21 cellular contexts compared by ENCODE assay signal in the genomic region with DNA sequence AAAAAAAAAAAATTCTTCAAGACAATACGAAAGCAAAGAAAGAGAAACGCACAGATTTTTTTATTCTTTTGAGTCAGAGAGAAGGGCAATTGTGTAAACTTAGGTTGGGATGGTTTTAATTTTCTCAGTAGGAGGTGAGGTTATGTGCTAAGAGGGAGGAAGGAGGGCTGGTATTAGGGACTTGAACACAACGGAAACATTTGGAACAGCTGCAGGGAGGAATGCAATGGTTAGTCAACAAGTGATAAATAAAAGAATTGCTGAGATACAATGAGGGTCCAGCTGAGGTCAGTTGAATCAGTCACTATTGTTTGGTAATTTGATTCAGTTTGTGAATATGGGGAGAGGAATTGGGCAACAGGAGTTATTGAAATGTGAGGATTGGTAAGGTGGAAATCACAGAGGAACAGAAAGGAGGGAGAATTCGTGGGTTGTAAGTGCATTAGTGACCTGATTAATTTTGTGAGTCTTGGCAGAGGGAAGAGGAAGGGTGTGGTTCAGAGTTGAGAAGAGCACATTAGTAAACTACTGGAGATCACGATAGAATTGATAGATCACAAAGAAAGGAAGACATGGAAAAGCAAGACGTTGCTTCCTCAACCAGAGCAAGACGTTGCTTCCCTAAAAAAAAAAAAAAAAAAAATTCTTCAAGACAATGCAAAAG.
DNase-seq lines count a peak whose midpoint lies in the region; ATAC-seq, FAIRE-seq and TF ChIP-seq lines count a peak whose summit lies in the region.
"Had no signal": no experiment of that assay in that cellular context is flagged by ENCODE, and none has a peak within 500 bp of the region (broad histone marks: within the 10 kb centered on the region; RNA-seq: fewer than 3 reads in every experiment).

No MANE protein-coding gene starts in this region.

- H3K79me2 ChIP-seq in PC-3 (ENCODE audit: low read length), result no peaks in the 10 kb centered on the region
- no peaks in the 10 kb centered on the region for H3K79me2 ChIP-seq in endothelial cell of umbilical vein (ENCODE audit: control insufficient read depth, insufficient read depth, low read length)

- no peaks in the 10 kb centered on the region for H3K27me3 Mint-ChIP-seq in CD8-positive, alpha-beta memory T cell
- H3K27me3 Mint-ChIP-seq: activated CD4-positive, alpha-beta T cell treated with anti-CD3 and anti-CD28 coated beads, Interleukin-2, amount 10 ng/mL, durations not matched to agents 24 days and 14 days; IgD-negative memory B cell had no signal

- H3K27ac ChIP-seq in PC-3 (ENCODE audit: low read length) (no peak overlapping the region), endothelial cell of umbilical vein (ENCODE audit: insufficient read depth, low read depth, low read length) (no peak overlapping the region), transverse colon (no peak overlapping the region)
- no peak overlapping the region for H3K27ac ChIP-seq in CD8-positive, alpha-beta memory T cell (ENCODE audit: low read depth, low read length)
- H3K27ac ChIP-seq: epithelial cell of prostate, RWPE1 had no signal

- POLR2A ChIA-PET in PC-3 (lab: Charles Lee; ENCODE audit: unreplicated experiment), result no interaction called here
- POLR2A ChIA-PET in endothelial cell of umbilical vein (lab: Charles Lee), result no interaction called here
- POLR2A ChIA-PET in CD8-positive, alpha-beta memory T cell (lab: Charles Lee), result no interaction called here

- TF ChIP-seq POLR2A in endothelial cell of umbilical vein (IDR thresholded peaks at IDR 0.05; ENCODE audit: low read depth, low read length), result no peak
- no peak for TF ChIP-seq POLR2A in transverse colon (IDR thresholded peaks at IDR 0.05)

- dilution Hi-C loops in endothelial cell of umbilical vein (cut with MboI; ENCODE audit: extremely low pct_ligation_motif_present, low sequenced_read_pairs), result no loop called here

- H3K9me1 ChIP-seq in endothelial cell of umbilical vein (replicated peaks; ENCODE audit: control insufficient read depth, extremely low read depth, insufficient read depth, low read length), result no peaks in the 10 kb centered on the region

- TF ChIP-seq EP300 in transverse colon (IDR thresholded peaks at IDR 0.05; ENCODE audit: low read depth), result no peak

- no peaks in the 10 kb centered on the region for H4K20me1 ChIP-seq in PC-3 (ENCODE audit: low read length)
- no peaks in the 10 kb centered on the region for H4K20me1 ChIP-seq in endothelial cell of umbilical vein (replicated peaks; ENCODE audit: control insufficient read depth, extremely low read depth, insufficient read depth, low read length)

- intact Hi-C loops in PC-3 (cut with micrococcal nuclease), result no loop called here
- intact Hi-C loops in endothelial cell of umbilical vein (cut with micrococcal nuclease), result no loop called here
- intact Hi-C loops in transverse colon (cut with DNase I; ENCODE audit: low total_unique reads), result no loop called here
- intact Hi-C loops in left colon (cut with DNase I, micrococcal nuclease), result no loop called here

- H3K4me1 ChIP-seq in PC-3 (ENCODE audit: insufficient read depth, low read length), result no peaks in the 10 kb centered on the region
- peaks cover 7% of the 10 kb centered on the region for H3K4me1 ChIP-seq in endothelial cell of umbilical vein (ENCODE audit: control insufficient read depth, extremely low read depth, insufficient read depth, low read length)
- H3K4me1 ChIP-seq in transverse colon, result no peaks in the 10 kb centered on the region
- H3K4me1 ChIP-seq in CD8-positive, alpha-beta memory T cell (ENCODE audit: insufficient read depth, low read length), result no peaks in the 10 kb centered on the region

- H3K4me1 Mint-ChIP-seq in CD8-positive, alpha-beta memory T cell, result no peaks in the 10 kb centered on the region
- H3K4me1 Mint-ChIP-seq: activated CD4-positive, alpha-beta T cell treated with anti-CD3 and anti-CD28 coated beads, Interleukin-2, amount 10 ng/mL, durations not matched to agents 24 days and 14 days; IgD-negative memory B cell; stimulated activated effector memory CD8-positive, alpha-beta T cell treated with anti-CD3 and anti-CD28 coated beads, Interleukin-12 subunit alpha, Interleukin-12 subunit beta, amount 100 ng/mL, for 72 hours had no signal

- no peaks in the 10 kb centered on the region for H3K9me2 ChIP-seq in PC-3 (replicated peaks; ENCODE audit: low read length)

- H3K9me3 ChIP-seq in PC-3 (ENCODE audit: low read length) (no peaks in the 10 kb centered on the region), endothelial cell of umbilical vein (replicated peaks; ENCODE audit: control insufficient read depth, insufficient read depth, low read length) (no peaks in the 10 kb centered on the region), transverse colon (no peaks in the 10 kb centered on the region)
- H3K9me3 ChIP-seq in CD8-positive, alpha-beta memory T cell (ENCODE audit: low read length), result no peaks in the 10 kb centered on the region

- H3K4me2 ChIP-seq in PC-3 (ENCODE audit: low read length) (no peak overlapping the region), endothelial cell of umbilical vein (ENCODE audit: insufficient read depth, low read length) (peak overlapping the region; percentile 80)

- no peaks in the 10 kb centered on the region for H3F3A ChIP-seq in PC-3 (ENCODE audit: low read length, unreplicated experiment)

- DNase-seq in ELR (ENCODE audit: low read depth), result peak; percentile 37
- DNase-seq in PC-3, result peak; percentile 1
- peak; percentile 59 for DNase-seq in endothelial cell of umbilical vein (ENCODE audit: low read depth, low spot score)
- DNase-seq in left kidney (ENCODE audit: low read depth, low spot score), result peak; percentile 2
- DNase-seq in DMS53 treated with DMSO at 0.1 percent for 48 hours (lab: John Stamatoyannopoulos, UW; ENCODE audit: unreplicated experiment), result no peak
- no peak for DNase-seq in transverse colon
- no peak for DNase-seq in CD8-positive, alpha-beta memory T cell
- no peak for DNase-seq in left colon
- DNase-seq: activated CD4-positive, alpha-beta T cell treated with anti-CD3 and anti-CD28 coated beads, Interleukin-2, amount 10 ng/mL, durations not matched to agents 24 days and 14 days; NCI-H1436 treated with DMSO at 0.1 percent for 48 hours; NCI-H774; stimulated activated CD4-positive, alpha-beta T cell treated with anti-CD3 and anti-CD28 coated beads, Interleukin-2, amount 100 ng/mL, for 48 hours had no signal

- no peaks in the 10 kb centered on the region for H3K36me3 Mint-ChIP-seq in CD8-positive, alpha-beta memory T cell
- H3K36me3 Mint-ChIP-seq: brain; IgD-negative memory B cell; stimulated activated effector memory CD8-positive, alpha-beta T cell treated with anti-CD3 and anti-CD28 coated beads, Interleukin-12 subunit alpha, Interleukin-12 subunit beta, amount 100 ng/mL, for 72 hours had no signal

- H3K9ac ChIP-seq in PC-3 (ENCODE audit: low read length) (no peak overlapping the region), endothelial cell of umbilical vein (replicated peaks; ENCODE audit: extremely low read depth, insufficient read depth, low read length) (no peak overlapping the region)

- H3K27me3 ChIP-seq in PC-3 (ENCODE audit: low read length) (no peaks in the 10 kb centered on the region), endothelial cell of umbilical vein (ENCODE audit: control insufficient read depth in 2 of 2, insufficient read depth in 2 of 2, low read length in 2 of 2) (no peaks in the 10 kb centered on the region), transverse colon (no peaks in the 10 kb centered on the region)
- no peaks in the 10 kb centered on the region for H3K27me3 ChIP-seq in CD8-positive, alpha-beta memory T cell (ENCODE audit: insufficient read depth, low read length, poor library complexity, severe bottlenecking)

- peaks cover 0 to 9% (median 6%) of the 10 kb centered on the region in 5 donors for H3K9me3 Mint-ChIP-seq in CD8-positive, alpha-beta memory T cell

- TF ChIP-seq CTCF in PC-3 (conservative IDR thresholded peaks at IDR 0.05; ENCODE audit: low read depth, low read length), result no peak
- no peak for TF ChIP-seq CTCF in endothelial cell of umbilical vein (IDR thresholded peaks at IDR 0.05; ENCODE audit: extremely low read depth in 1 of 2, insufficient read depth in 1 of 2, low read depth in 1 of 2, low read length in 2 of 2)
- no peak for TF ChIP-seq CTCF in transverse colon (IDR thresholded peaks at IDR 0.05)

- in situ Hi-C loops in transverse colon (cut with MboI; ENCODE audit: low pct_ligation_motif_present in 1 of 4, low pct_unique_long_range_greater_than_20kb in 1 of 4, low sequenced_read_pairs in 3 of 4), result no loop called here

- H3K4me3 Mint-ChIP-seq in CD8-positive, alpha-beta memory T cell, result no peak overlapping the region
- H3K4me3 Mint-ChIP-seq: activated CD4-positive, alpha-beta T cell treated with anti-CD3 and anti-CD28 coated beads, Interleukin-2, amount 10 ng/mL, durations not matched to agents 24 days and 14 days; activated T-helper 1 cell treated with anti-CD3 and anti-CD28 coated beads, Interleukin-12 subunit alpha, Interleukin-12 subunit beta, Interleukin-2, Interleukin-4 antibody, amounts not matched to agents 30 ng/mL and 10 ng/mL and 1 ng/mL, durations not matched to agents 14 hours and 24 hours and 36 hours; brain; IgD-negative memory B cell; stimulated activated effector memory CD8-positive, alpha-beta T cell treated with anti-CD3 and anti-CD28 coated beads, Interleukin-12 subunit alpha, Interleukin-12 subunit beta, amount 100 ng/mL, for 72 hours; T-helper 2 cell treated with Interferon-gamma antibody and Interleukin-4, amounts not matched to agents 5 μg/mL and 100 μg/mL, for 36 hours had no signal

- H3K36me3 ChIP-seq in PC-3 (ENCODE audit: low read depth, low read length) (no peaks in the 10 kb centered on the region), endothelial cell of umbilical vein (ENCODE audit: control insufficient read depth in 2 of 2, extremely low read depth in 1 of 2, insufficient read depth in 2 of 2, low read length in 2 of 2) (no peaks in the 10 kb centered on the region), transverse colon (no peaks in the 10 kb centered on the region)
- H3K36me3 ChIP-seq in CD8-positive, alpha-beta memory T cell (ENCODE audit: insufficient read depth, low read length), result no peaks in the 10 kb centered on the region

- BruUV-seq in PC-3 (replicated peaks; lab: Mats Ljungman, UMichigan) (no TSS peak), endothelial cell of umbilical vein (replicated peaks; lab: Mats Ljungman, UMichigan) (no TSS peak)

- ATAC-seq in PC-3, result no peak
- ATAC-seq in left colon, result no peak
- ATAC-seq: stimulated activated effector memory CD8-positive, alpha-beta T cell treated with anti-CD3 and anti-CD28 coated beads, Interleukin-12 subunit alpha, Interleukin-12 subunit beta, amount 100 ng/mL, for 72 hours had no signal

- CTCF ChIA-PET in PC-3 (lab: Charles Lee), result no interaction called here
- CTCF ChIA-PET in endothelial cell of umbilical vein (lab: Charles Lee), result no interaction called here
- CTCF ChIA-PET in CD8-positive, alpha-beta memory T cell (lab: Charles Lee), result no interaction called here

- H3K4me3 ChIP-seq in PC-3 (ENCODE audit: low read length) (no peak overlapping the region), endothelial cell of umbilical vein (replicated peaks in 1 of 3; ENCODE audit: insufficient read depth in 1 of 3, low read depth in 1 of 3, low read length in 3 of 3) (no peak overlapping the region), transverse colon (no peak overlapping the region)
- H3K4me3 ChIP-seq in CD8-positive, alpha-beta memory T cell (ENCODE audit: low read length), result no peak overlapping the region

- no peak overlapping the region for H2AFZ ChIP-seq in PC-3 (ENCODE audit: low read length)
- H2AFZ ChIP-seq in endothelial cell of umbilical vein (ENCODE audit: low read depth, low read length), result peak overlapping the region; percentile 85

- FAIRE-seq in endothelial cell of umbilical vein (lab: Jason Lieb, UNC), result peak; percentile 58
- FAIRE-seq: islet of Langerhans, urothelium cell line had no signal

- 53 to 61% methylated on average over 7 of the region's 7 CpGs for WGBS in transverse colon (ENCODE audit: low coverage in 1 of 2), 2 donors

- H3K27ac Mint-ChIP-seq in CD8-positive, alpha-beta memory T cell, result no peak overlapping the region
- H3K27ac Mint-ChIP-seq: activated CD4-positive, alpha-beta T cell treated with anti-CD3 and anti-CD28 coated beads, Interleukin-2, amount 10 ng/mL, durations not matched to agents 24 days and 14 days; activated T-helper 1 cell treated with anti-CD3 and anti-CD28 coated beads, Interleukin-12 subunit alpha, Interleukin-12 subunit beta, Interleukin-2, Interleukin-4 antibody, amounts not matched to agents 30 ng/mL and 10 ng/mL and 1 ng/mL, durations not matched to agents 14 hours and 24 hours and 36 hours; brain; IgD-negative memory B cell; stimulated activated effector memory CD8-positive, alpha-beta T cell treated with anti-CD3 and anti-CD28 coated beads, Interleukin-12 subunit alpha, Interleukin-12 subunit beta, amount 100 ng/mL, for 72 hours; T-helper 2 cell treated with Interferon-gamma antibody and Interleukin-4, amounts not matched to agents 5 μg/mL and 100 μg/mL, for 36 hours had no signal

Comparison
In these comparisons a context has a peak if more than half of its experiments do, and no peak if none do; other contexts are left out.
1. DNase-seq: peak in ELR (single experiment), PC-3 (single experiment), endothelial cell of umbilical vein (single experiment) and left kidney (single experiment); none in DMS53 treated with DMSO at 0.1 percent for 48 hours (single experiment), transverse colon (single experiment), CD8-positive, alpha-beta memory T cell (0 of 5) and left colon (0 of 2).